10 cellular contexts compared by ENCODE assay signal in genomic region chr13:43783820-43784219, GRCh38. TPM values are rescaled to one million over a fixed set of nuclear protein-coding genes. Genes with fewer than 3 reads are reported as not detected.
DNase-seq lines count a peak whose midpoint lies in the region; ATAC-seq, FAIRE-seq and TF ChIP-seq lines count a peak whose summit lies in the region.
"Had no signal": no experiment of that assay in that cellular context is flagged by ENCODE, and none has a peak within 500 bp of the region (broad histone marks: within the 10 kb centered on the region; RNA-seq: fewer than 3 reads in every experiment).

No MANE protein-coding gene starts in this region.

- no TSS peak for BruUV-seq in K562 (replicated peaks; lab: Mats Ljungman, UMichigan)

- intact Hi-C loops in K562 (cut with micrococcal nuclease) = no loop called here
- intact Hi-C loops in right lobe of liver (cut with DNase I) = no loop called here
- intact Hi-C loops in ovary (cut with DNase I) = loop anchor here in 2 of 4 donors (10.0 kb wide), 2 partner anchors 269 to 479 kb away; no protein-coding TSS in a partner anchor

- ATAC-seq in K562 = no peak
- ATAC-seq in naive B cell (ENCODE audit: low read depth in 2 of 2) = peak; percentile 33 to 58
- no peak for ATAC-seq in right lobe of liver

- H3K36me3 Mint-ChIP-seq in naive B cell = no peaks in the 10 kb centered on the region

- no peak overlapping the region for H2AFZ ChIP-seq in K562 (ENCODE audit: low read depth, low read length)

- TF ChIP-seq POLR2A in K562 (conservative IDR thresholded peaks at IDR 0.05) = no peak
- TF ChIP-seq POLR2A in right lobe of liver (IDR thresholded peaks at IDR 0.05) = no peak
- no peak for TF ChIP-seq POLR2A in ovary (IDR thresholded peaks at IDR 0.05)

- POLR2A ChIA-PET in K562 (lab: Yijun Ruan, JAX) = interaction anchor here (0.6 to 0.9 kb wide), 2 partner anchors 10 to 33 kb away, joined by 3 read pairs; no protein-coding TSS in a partner anchor

- peak; percentile 18 for DNase-seq in GM03348 (ENCODE audit: low spot score)
- DNase-seq in NCI-H146 (lab: John Stamatoyannopoulos, UW) = peak; percentile 84
- no peak for DNase-seq in K562 (ENCODE audit: extremely low read depth in 1 of 4, low spot score in 3 of 4)
- DNase-seq in naive B cell = peak; percentile 7
- no peak for DNase-seq in MG63
- DNase-seq in right lobe of liver = no peak
- DNase-seq in iPS-NIHi11 (ENCODE audit: low spot score) = no peak
- no peak for DNase-seq in ovary
- DNase-seq: activated naive CD4-positive, alpha-beta T cell treated with Interleukin-2 at 50 U/mL for 16 hours had no signal

- H3K4me3 ChIP-seq in K562 (no peak overlapping the region), MG63 (no peak overlapping the region), right lobe of liver (no peak overlapping the region), ovary (no peak overlapping the region)
- H3K4me3 ChIP-seq: SJSA1 had no signal

- peaks cover 8 to 18% (median 12%) of the 10 kb centered on the region in 3 donors for H3K4me1 Mint-ChIP-seq in naive B cell

- no peak overlapping the region for H3K9ac ChIP-seq in K562 (ENCODE audit: insufficient read depth in 1 of 2, low read depth in 2 of 2, low read length in 2 of 2)

- CTCF ChIA-PET in K562 (lab: Yijun Ruan, JAX; ENCODE audit: low intra/inter-chr PET ratio) = no interaction called here

- H3K9me1 ChIP-seq in K562 (ENCODE audit: control insufficient read depth, insufficient read depth, low read length) = no peaks in the 10 kb centered on the region

- WGBS in K562 (ENCODE audit: insufficient coverage, low coverage, missing lambda C conversion rate) = 0% methylated on average over 2 of the region's 2 CpGs
- 68% methylated on average over 2 of the region's 2 CpGs for WGBS in right lobe of liver (ENCODE audit: insufficient coverage, low coverage, low lambda C conversion rate, missing lambda C conversion rate)
- WGBS in ovary, 3 donors = 88 to 91% (median 90%) methylated on average over 2 of the region's 2 CpGs

- H3K27ac ChIP-seq in K562 (ENCODE audit: extremely low read depth, low read depth, low read length) (no peak overlapping the region), right lobe of liver (no peak overlapping the region), ovary (no peak overlapping the region)
- H3K27ac ChIP-seq: SJSA1 had no signal

- in situ Hi-C loops in K562 (cut with MboI) = no loop called here

- H3K36me3 ChIP-seq in K562 (ENCODE audit: control insufficient read depth, insufficient read depth, low read length) (no peaks in the 10 kb centered on the region), MG63 (no peaks in the 10 kb centered on the region), right lobe of liver (no peaks in the 10 kb centered on the region), ovary (no peaks in the 10 kb centered on the region)
- H3K36me3 ChIP-seq: SJSA1 had no signal

- H4K20me1 ChIP-seq in K562 (replicated peaks; ENCODE audit: control insufficient read depth, insufficient read depth, low read length) = no peaks in the 10 kb centered on the region

- H3K27me3 Mint-ChIP-seq in naive B cell = peaks cover 25 to 38% (median 32%) of the 10 kb centered on the region in 3 donors

- no peaks in the 10 kb centered on the region for H3K9me3 ChIP-seq in K562 (replicated peaks; ENCODE audit: control insufficient read depth, insufficient read depth, low read depth, low read length)
- H3K9me3 ChIP-seq in MG63 = no peaks in the 10 kb centered on the region
- no peaks in the 10 kb centered on the region for H3K9me3 ChIP-seq in right lobe of liver
- H3K9me3 ChIP-seq in ovary = no peaks in the 10 kb centered on the region
- H3K9me3 ChIP-seq: SJSA1 had no signal

- H3K4me1 ChIP-seq in K562 (replicated peaks in 1 of 2; ENCODE audit: control insufficient read depth in 2 of 2, insufficient read depth in 2 of 2, low read length in 2 of 2) = no peaks in the 10 kb centered on the region; a peak in 1 of 5 replicates
- H3K4me1 ChIP-seq in right lobe of liver = peaks cover 0 to 20% (median 0%) of the 10 kb centered on the region in 4 donors
- no peaks in the 10 kb centered on the region for H3K4me1 ChIP-seq in ovary (ENCODE audit: insufficient read depth)

- no peak overlapping the region for H3K4me3 Mint-ChIP-seq in naive B cell

- TF ChIP-seq CTCF in K562 (IDR thresholded peaks at IDR 0.05 in 2 of 3, conservative IDR thresholded peaks at IDR 0.05 in 1 of 3; ENCODE audit: insufficient read depth in 2 of 3, low read depth in 1 of 3, low read length in 3 of 3) (no peak), right lobe of liver (IDR thresholded peaks at IDR 0.05) (no peak), ovary (IDR thresholded peaks at IDR 0.05) (no peak)

- H3K9me3 Mint-ChIP-seq in naive B cell = no peaks in the 10 kb centered on the region

- no peaks in the 10 kb centered on the region for H3K79me2 ChIP-seq in K562 (ENCODE audit: control insufficient read depth, insufficient read depth, low read length)

- TF ChIP-seq EP300 in K562 (IDR thresholded peaks at IDR 0.05; ENCODE audit: low read length) = no peak
- TF ChIP-seq EP300 in ovary (IDR thresholded peaks at IDR 0.05) = no peak

- no peak for FAIRE-seq in K562 (lab: Jason Lieb, UNC)

- no peaks in the 10 kb centered on the region for H3K27me3 ChIP-seq in K562 (ENCODE audit: control insufficient read depth in 2 of 2, insufficient read depth in 2 of 2, low read length in 2 of 2)
- H3K27me3 ChIP-seq in MG63 = no peaks in the 10 kb centered on the region
- peaks cover 0 to 12% of the 10 kb centered on the region in 2 donors for H3K27me3 ChIP-seq in right lobe of liver
- H3K27me3 ChIP-seq in ovary = no peaks in the 10 kb centered on the region
- H3K27me3 ChIP-seq: SJSA1 had no signal

- H3K27ac Mint-ChIP-seq in naive B cell = no peak overlapping the region

- no peak overlapping the region for H3K4me2 ChIP-seq in K562 (ENCODE audit: insufficient read depth, low read length)

- TF ChIP-seq RAD21 in K562 (CRISPR knock-in tag; conservative IDR thresholded peaks at IDR 0.05 in 1 of 2, IDR thresholded peaks at IDR 0.05 in 1 of 2) = no peak

TF ChIP-seq in K562, 482 proteins besides CTCF, POLR2A, EP300 and RAD21:
- TF ChIP-seq RFX1 (IDR thresholded peaks at IDR 0.05) (peak; percentile 20; the same call in 1 of the 2 replicates), PHF20 (IDR thresholded peaks at IDR 0.05; ENCODE audit: partially characterized antibody) (no peak)

RNA-seq across cellular contexts. Expression of gene ENOX1, which starts 3.0 kb away (rescaled TPM):
- not detected in 2 replicates for total RNA-seq in K562 (2011; cell fraction: chromatin; rRNA removed; ENCODE audit: low replicate concordance)
- total RNA-seq in K562 (2011; cell fraction: nucleolus; rRNA removed) = not detected in 2 replicates
- total RNA-seq in K562 (2011; cell fraction: nucleoplasm; rRNA removed) = not detected in 2 replicates
- total RNA-seq in K562 (2014; rRNA removed) (not detected in 2 replicates), K562 (2014; rRNA removed; fragmentation: Illumina TruSeq; extraction: Trizol) (not detected in 2 replicates), K562 (2015; rRNA removed; fragmentation: Illumina TruSeq; extraction: Trizol) (not detected in 2 replicates), K562 (2021) (not detected in 2 replicates), right lobe of liver (under 1 TPM in 2 of 6 experiments, not detected in 4; 0.07 to 0.16 TPM), ovary (10 to 100 TPM in 3 of 7 donors, 1 to 10 TPM in 4; 3.6 to 17.5 (median 7.8) TPM)
- polyA plus RNA-seq in K562 (2011; rRNA removed) (not detected in 2 replicates), K562 (2014; fragmentation: Illumina TruSeq; extraction: Trizol) (not detected in 2 replicates), K562 (2014; fragmentation: Nextera tagmentation; extraction: Ambion mirVana) (not detected), K562 (2014; rRNA removed) (not detected in 2 replicates), naive B cell (ENCODE audit: low read depth in 6 of 6) (not detected), ovary (1 to 10 TPM; 4.6 to 8.2 TPM)
- polyA plus RNA-seq in K562 (2011; cell fraction: cytosol; rRNA removed) = not detected in 2 replicates
- not detected in 2 replicates for polyA plus RNA-seq in K562 (2011; cell fraction: nucleus; rRNA removed)
- not detected in 2 replicates for polyA plus RNA-seq in K562 (2012)
- not detected in 2 replicates for polyA minus RNA-seq in K562 (2011; rRNA and poly(A)+ RNA removed)
- not detected in 2 replicates for polyA minus RNA-seq in K562 (2011; cell fraction: cytosol; rRNA and poly(A)+ RNA removed)
- polyA minus RNA-seq in K562 (2011; cell fraction: nucleus; rRNA and poly(A)+ RNA removed) = not detected in 2 replicates
- 1.5 and 2.4 TPM in 2 replicates for total RNA-seq in MG63 (2014; rRNA removed; shearing (Covaris generic); ENCODE audit: low replicate concordance)

Comparison
In these comparisons a context has a peak if more than half of its experiments do, and no peak if none do; other contexts are left out.
1. DNase-seq: peak in GM03348 (single experiment), NCI-H146 (single experiment) and naive B cell (single experiment); none in K562 (0 of 4), MG63 (single experiment), right lobe of liver (0 of 3), iPS-NIHi11 (single experiment) and ovary (0 of 5).
2. ATAC-seq: peak in naive B cell (2 of 2); none in K562 (single experiment) and right lobe of liver (0 of 4).